12 cellular contexts compared by ENCODE assay signal in genomic region chr2:17628349-17629261, GRCh38.
DNase-seq lines count a peak whose midpoint lies in the region; ATAC-seq and TF ChIP-seq lines count a peak whose summit lies in the region.
"Had no signal": no experiment of that assay in that cellular context is flagged by ENCODE, and none has a peak within 500 bp of the region (broad histone marks: within the 10 kb centered on the region; RNA-seq: fewer than 3 reads in every experiment).

No MANE protein-coding gene starts in this region.

- DNase-seq in GM13977 (ENCODE audit: low spot score) (peak; percentile 26), islet precursor cell (peak; percentile 43), AG08395 (ENCODE audit: low spot score) (no peak), NCI-H1694 (lab: John Stamatoyannopoulos, UW) (no peak), NCI-H345 (lab: John Stamatoyannopoulos, UW) (no peak)
- DNase-seq: activated CD4-positive, alpha-beta T cell treated with anti-CD3 and anti-CD28 coated beads for 1 hour; brain microvascular endothelial cell; NCI-H146 had no signal

- ATAC-seq in GM21529 (IDR thresholded peaks at IDR 0.05; ENCODE audit: unreplicated experiment), result peak; percentile 44
- no peak for ATAC-seq in GM18858 (IDR thresholded peaks at IDR 0.05; ENCODE audit: unreplicated experiment)

- H3K27me3 ChIP-seq in KMS-11 (ENCODE audit: insufficient read depth, low read depth), result no peaks in the 10 kb centered on the region
- H3K27me3 ChIP-seq: brain microvascular endothelial cell had no signal

- TF ChIP-seq CTCF in GM13977 (IDR thresholded peaks at IDR 0.05; ENCODE audit: extremely low read depth, insufficient read depth, missing control alignments) (no peak), KMS-11 (conservative IDR thresholded peaks at IDR 0.05; ENCODE audit: low read depth, low read length) (no peak)

- peak overlapping the region; percentile 64 for H3K27ac ChIP-seq in KMS-11
- H3K27ac ChIP-seq: brain microvascular endothelial cell, C4-2B had no signal

- no peak overlapping the region for H2AFZ ChIP-seq in KMS-11 (ENCODE audit: low read depth)

- no peaks in the 10 kb centered on the region for H3K36me3 ChIP-seq in KMS-11 (ENCODE audit: insufficient read depth)
- H3K36me3 ChIP-seq: brain microvascular endothelial cell had no signal

- H3K9ac ChIP-seq in KMS-11, result no peak overlapping the region; the same call in 1 of the 2 replicates

- in situ Hi-C loops in GM13977 (cut with MboI; ENCODE audit: low pct_unique_long_range_greater_than_20kb, low sequenced_read_pairs, unreplicated experiment), result no loop called here

- no peaks in the 10 kb centered on the region for H3K79me2 ChIP-seq in KMS-11 (ENCODE audit: insufficient read depth, low read depth)

- peaks cover 38% of the 10 kb centered on the region for H3K4me1 ChIP-seq in KMS-11 (ENCODE audit: low read depth, poor library complexity, severe bottlenecking)

- H4K20me1 ChIP-seq in KMS-11 (ENCODE audit: insufficient read depth), result no peaks in the 10 kb centered on the region

- no peak overlapping the region for H3K4me3 ChIP-seq in KMS-11 (IDR thresholded peaks at IDR 0.05; ENCODE audit: insufficient read depth, low read depth, low read length)

- peak overlapping the region; percentile 85 for H3K4me2 ChIP-seq in KMS-11

Comparison
In these comparisons a context has a peak if more than half of its experiments do, and no peak if none do; other contexts are left out.
1. DNase-seq: peak in GM13977 (single experiment) and islet precursor cell (single experiment); none in AG08395 (single experiment), NCI-H1694 (single experiment) and NCI-H345 (single experiment).